ENCODE assay signal across 14 cellular contexts in genomic region chr9:26210338-26210851, GRCh38.
DNase-seq lines count a peak whose midpoint lies in the region; ATAC-seq and TF ChIP-seq lines count a peak whose summit lies in the region.
"Had no signal": no experiment of that assay in that cellular context is flagged by ENCODE, and none has a peak within 500 bp of the region (broad histone marks: within the 10 kb centered on the region; RNA-seq: fewer than 3 reads in every experiment).

No MANE protein-coding gene starts in this region.

- peak overlapping the region; percentile 67; the same call in 1 of the 2 replicates for H3K27ac Mint-ChIP-seq in HFFc6
- H3K27ac Mint-ChIP-seq: activated naive CD8-positive, alpha-beta T cell; T-cell had no signal

- H3K9me3 Mint-ChIP-seq in HFFc6, result peaks cover 4% of the 10 kb centered on the region; the same call in 1 of the 2 replicates

- ATAC-seq in HG02678 (IDR thresholded peaks at IDR 0.05; ENCODE audit: unreplicated experiment), result no peak
- no peak for ATAC-seq in GM19328 (IDR thresholded peaks at IDR 0.05; ENCODE audit: unreplicated experiment)
- no peak for ATAC-seq in HG03039 (IDR thresholded peaks at IDR 0.05; ENCODE audit: unreplicated experiment)
- ATAC-seq: T-cell had no signal

- TF ChIP-seq CTCF in HFFc6 (IDR thresholded peaks at IDR 0.05), result no peak
- TF ChIP-seq CTCF in WI38 (IDR thresholded peaks at IDR 0.05; ENCODE audit: low read depth, low read length), result no peak

- no peaks in the 10 kb centered on the region for H3K27me3 Mint-ChIP-seq in HFFc6 (ENCODE audit: insufficient read depth)
- H3K27me3 Mint-ChIP-seq: activated naive CD8-positive, alpha-beta T cell; T-cell had no signal

- DNase-seq in HFFc6, result peak; percentile 37
- DNase-seq in left kidney (ENCODE audit: low read depth, low spot score), result peak; percentile 67
- no peak for DNase-seq in kidney glomerular epithelial cell (lab: John Stamatoyannopoulos, UW)
- DNase-seq: activated CD8-positive, alpha-beta memory T cell treated with anti-CD3 and anti-CD28 coated beads for 24 hours; DMS79 treated with DMSO at 0.1 percent for 48 hours; effector CD8-positive, alpha-beta T cell; NCI-H1092 treated with DMSO at 0.1 percent for 48 hours; stimulated activated CD4-positive, alpha-beta T cell treated with anti-CD3 and anti-CD28 coated beads, Interleukin-12 subunit alpha, Interleukin-12 subunit beta, amount 100 ng/mL, for 4 hours; T-cell had no signal

- H3K4me3 Mint-ChIP-seq in HFFc6, result peak overlapping the region; percentile 75
- H3K4me3 Mint-ChIP-seq: activated naive CD8-positive, alpha-beta T cell; T-cell had no signal

- peaks cover 16% of the 10 kb centered on the region; the same call in 1 of the 2 replicates for H3K4me1 Mint-ChIP-seq in HFFc6 (ENCODE audit: low read depth)
- H3K4me1 Mint-ChIP-seq: T-cell had no signal

- H3K4me3 ChIP-seq in WI38 (ENCODE audit: low read depth, low read length), result peak overlapping the region; percentile 11

- no peaks in the 10 kb centered on the region; the same call in 1 of the 2 replicates for H3K36me3 Mint-ChIP-seq in HFFc6 (ENCODE audit: low read depth)
- H3K36me3 Mint-ChIP-seq: activated naive CD8-positive, alpha-beta T cell; T-cell had no signal
